Comparison of ENCODE assay signal across 8 cellular contexts in genomic region chr16:30901201-30902069, GRCh38. TPM values are rescaled to one million over a fixed set of nuclear protein-coding genes. Genes with fewer than 3 reads are reported as not detected.
DNase-seq lines count a peak whose midpoint lies in the region; ATAC-seq and TF ChIP-seq lines count a peak whose summit lies in the region.

No MANE protein-coding gene starts in this region.

- H3K9me3 Mint-ChIP-seq in MCF 10A (ENCODE audit: unreplicated experiment) (no peaks in the 10 kb centered on the region), type B pancreatic cell (no peaks in the 10 kb centered on the region)
- H3K9me3 Mint-ChIP-seq in activated naive CD8-positive, alpha-beta T cell treated with anti-CD3 and anti-CD28 coated beads, Interleukin-2, amount 50 U/mL, for 24 hours, result peaks cover 5% of the 10 kb centered on the region

- TF ChIP-seq CTCF in breast epithelium (IDR thresholded peaks at IDR 0.05), result no peak
- TF ChIP-seq CTCF in MCF 10A (IDR thresholded peaks at IDR 0.05; ENCODE audit: unreplicated experiment), result no peak
- no peak for TF ChIP-seq CTCF in right lobe of liver (IDR thresholded peaks at IDR 0.05)
- TF ChIP-seq CTCF in type B pancreatic cell (conservative IDR thresholded peaks at IDR 0.05), result no peak

- H3K4me1 Mint-ChIP-seq in MCF 10A (ENCODE audit: insufficient read depth, unreplicated experiment) (peaks cover 8% of the 10 kb centered on the region), type B pancreatic cell (ENCODE audit: unreplicated experiment) (peaks cover 17% of the 10 kb centered on the region)
- peaks cover 33% of the 10 kb centered on the region for H3K4me1 Mint-ChIP-seq in activated naive CD8-positive, alpha-beta T cell treated with anti-CD3 and anti-CD28 coated beads, Interleukin-2, amount 50 U/mL, for 24 hours

- 20% methylated on average over 9 of the region's 12 CpGs for WGBS in right lobe of liver (ENCODE audit: insufficient coverage, low coverage, low lambda C conversion rate, missing lambda C conversion rate)

- TF ChIP-seq POLR2A in breast epithelium (IDR thresholded peaks at IDR 0.05), result no peak
- no peak for TF ChIP-seq POLR2A in right lobe of liver (IDR thresholded peaks at IDR 0.05)

- CTCF ChIA-PET in MCF 10A (lab: Yijun Ruan, JAX), result interaction anchor here (0.5 to 5.6 kb wide), 32 partner anchors 9 to 873 kb away, joined by 3 to 88 read pairs (median 4); partner anchors contain the start of gene ZNF747

- POLR2A ChIA-PET in MCF 10A (lab: Yijun Ruan, JAX), result interaction anchor here (0.6 to 1.8 kb wide), 19 partner anchors 8 to 204 kb away, joined by 3 to 7 read pairs (median 5); no protein-coding TSS in a partner anchor

- peak overlapping the region; percentile 50 to 76 (median 59) for H3K4me3 ChIP-seq in breast epithelium
- peak overlapping the region; percentile 38 to 66 (median 48) for H3K4me3 ChIP-seq in right lobe of liver

- H3K9me3 ChIP-seq in breast epithelium (no peaks in the 10 kb centered on the region), right lobe of liver (no peaks in the 10 kb centered on the region)

- no peak overlapping the region for H3K27ac Mint-ChIP-seq in MCF 10A (ENCODE audit: low read depth, unreplicated experiment)
- H3K27ac Mint-ChIP-seq in activated naive CD8-positive, alpha-beta T cell treated with anti-CD3 and anti-CD28 coated beads, Interleukin-2, amount 50 U/mL, for 24 hours, result peak overlapping the region; percentile 70
- H3K27ac Mint-ChIP-seq in type B pancreatic cell, result peak overlapping the region; percentile 43

- BruUV-seq in MCF 10A (replicated peaks; lab: Mats Ljungman, UMichigan), result no TSS peak

- ATAC-seq in activated naive CD8-positive, alpha-beta T cell treated with anti-CD3 and anti-CD28 coated beads, Interleukin-2, amount 50 U/mL, for 24 hours, result no peak
- ATAC-seq in right lobe of liver (no peak), HG03280 (IDR thresholded peaks at IDR 0.05; ENCODE audit: unreplicated experiment) (no peak)

- H3K27me3 Mint-ChIP-seq in MCF 10A (ENCODE audit: insufficient read depth, unreplicated experiment) (no peaks in the 10 kb centered on the region), type B pancreatic cell (no peaks in the 10 kb centered on the region)
- no peaks in the 10 kb centered on the region for H3K27me3 Mint-ChIP-seq in activated naive CD8-positive, alpha-beta T cell treated with anti-CD3 and anti-CD28 coated beads, Interleukin-2, amount 50 U/mL, for 24 hours

- peaks cover 4% of the 10 kb centered on the region in 2 donors for H3K4me1 ChIP-seq in breast epithelium
- H3K4me1 ChIP-seq in right lobe of liver, result peaks cover 0 to 9% (median 3%) of the 10 kb centered on the region in 4 donors

- H3K4me3 Mint-ChIP-seq in MCF 10A (ENCODE audit: unreplicated experiment) (no peak overlapping the region), type B pancreatic cell (peak overlapping the region; percentile 57)
- H3K4me3 Mint-ChIP-seq in activated naive CD8-positive, alpha-beta T cell treated with anti-CD3 and anti-CD28 coated beads, Interleukin-2, amount 50 U/mL, for 24 hours, result peak overlapping the region; percentile 71

- H3K27ac ChIP-seq in breast epithelium, result peak overlapping the region; percentile 64 to 92
- peak overlapping the region; percentile 76 to 86 (median 77) for H3K27ac ChIP-seq in right lobe of liver

- H3K36me3 Mint-ChIP-seq in MCF 10A (ENCODE audit: insufficient read depth, unreplicated experiment) (no peaks in the 10 kb centered on the region), type B pancreatic cell (no peaks in the 10 kb centered on the region)
- H3K36me3 Mint-ChIP-seq in activated naive CD8-positive, alpha-beta T cell treated with anti-CD3 and anti-CD28 coated beads, Interleukin-2, amount 50 U/mL, for 24 hours (ENCODE audit: low read depth), result no peaks in the 10 kb centered on the region

- DNase-seq in breast epithelium (ENCODE audit: low spot score in 2 of 2), result no peak
- no peak for DNase-seq in MCF 10A (ENCODE audit: unreplicated experiment)
- DNase-seq in activated naive CD8-positive, alpha-beta T cell treated with anti-CD3 and anti-CD28 coated beads, Interleukin-2, amount 50 U/mL, for 24 hours, result no peak
- no peak for DNase-seq in right lobe of liver
- DNase-seq in type B pancreatic cell (ENCODE audit: extremely low spot score, unreplicated experiment), result no peak
- no peak for DNase-seq in NCI-H2196 (lab: John Stamatoyannopoulos, UW; ENCODE audit: unreplicated experiment)
- no peak for DNase-seq in NCI-H187 treated with DMSO at 0.1 percent for 48 hours (lab: John Stamatoyannopoulos, UW)

- H3K36me3 ChIP-seq in breast epithelium, result no peaks in the 10 kb centered on the region
- no peaks in the 10 kb centered on the region for H3K36me3 ChIP-seq in right lobe of liver

- intact Hi-C loops in breast epithelium (cut with DNase I; ENCODE audit: low total_unique reads), result loop anchor here (10.0 kb wide), 1 partner anchor 57 kb away; no protein-coding TSS in a partner anchor
- intact Hi-C loops in MCF 10A (cut with micrococcal nuclease), result loop anchor here (1.0 kb wide), 1 partner anchor 57 kb away; no protein-coding TSS in a partner anchor
- intact Hi-C loops in right lobe of liver (cut with DNase I), result no loop called here

- H3K27me3 ChIP-seq in breast epithelium (no peaks in the 10 kb centered on the region), right lobe of liver (no peaks in the 10 kb centered on the region)

RNA-seq across cellular contexts. Expression of gene CTF1, which starts 5.0 kb away (rescaled TPM):
- total RNA-seq in breast epithelium (1 to 10 TPM; 2.6 to 4.5 (median 3.4) TPM), MCF 10A (2022) (3.6 and 4.1 TPM in 2 replicates), right lobe of liver (under 1 TPM in 4 of 6 experiments, not detected in 2; 0.13 to 0.74 (median 0.43) TPM), type B pancreatic cell (ENCODE audit: low replicate concordance) (2.5 and 3.1 TPM in 2 replicates)

RNA-seq across cellular contexts. Expression of gene BCL7C, which starts 7.6 kb away (rescaled TPM):
- 10 to 100 TPM; 29.4 to 47.2 (median 36.2) TPM for total RNA-seq in breast epithelium
- total RNA-seq in MCF 10A (2022), result 32.0 and 33.9 TPM in 2 replicates
- 10 to 100 TPM in 2 of 6 experiments, 1 to 10 TPM in 4; 5.9 to 14.3 (median 7.9) TPM for total RNA-seq in right lobe of liver
- 26.3 and 35.0 TPM in 2 replicates for total RNA-seq in type B pancreatic cell (ENCODE audit: low replicate concordance)

RNA-seq across cellular contexts. Expression of gene FBXL19, which starts 21.9 kb away (rescaled TPM):
- total RNA-seq in breast epithelium (10 to 100 TPM in 1 of 3 donors, 1 to 10 TPM in 2; 4.5 to 12.7 (median 9.2) TPM), MCF 10A (2022) (18.0 and 23.4 TPM in 2 replicates), right lobe of liver (1 to 10 TPM; 2.8 to 8.0 (median 3.4) TPM), type B pancreatic cell (ENCODE audit: low replicate concordance) (29.0 and 46.4 TPM in 2 replicates)

RNA-seq across cellular contexts. Expression of gene ORAI3, which starts 47.4 kb away (rescaled TPM):
- total RNA-seq in breast epithelium (10 to 100 TPM; 20.0 to 40.5 (median 25.9) TPM), MCF 10A (2022) (16.2 and 21.2 TPM in 2 replicates), right lobe of liver (10 to 100 TPM; 27.7 to 56.6 (median 31.6) TPM), type B pancreatic cell (ENCODE audit: low replicate concordance) (18.7 and 19.4 TPM in 2 replicates)

RNA-seq across cellular contexts. Expression of gene SETD1A, which starts 56.1 kb away (rescaled TPM):
- total RNA-seq in breast epithelium (1 to 10 TPM; 4.8 to 5.6 (median 5.1) TPM), MCF 10A (2022) (15.0 and 15.8 TPM in 2 replicates), right lobe of liver (1 to 10 TPM; 3.7 to 7.4 (median 6.9) TPM), type B pancreatic cell (ENCODE audit: low replicate concordance) (19.3 and 25.0 TPM in 2 replicates)

Comparison
In these comparisons a context has a peak if more than half of its experiments do, and no peak if none do; other contexts are left out.
1. intact Hi-C loops: an anchor here in breast epithelium (10.0 kb wide) and MCF 10A (1.0 kb wide); none called in right lobe of liver.